ENCODE assay signal across 24 cellular contexts in genomic region chrX:48516285-48516684, GRCh38. TPM values are rescaled to one million over a fixed set of nuclear protein-coding genes. Genes with fewer than 3 reads are reported as not detected.
A peak's percentile ranks its signal among the peaks of the same experiment; 100 is the strongest.
DNase-seq lines count a peak whose midpoint lies in the region; ATAC-seq, FAIRE-seq and TF ChIP-seq lines count a peak whose summit lies in the region.
"Had no signal": no experiment of that assay in that cellular context is flagged by ENCODE, and none has a peak within 500 bp of the region (broad histone marks: within the 10 kb centered on the region; RNA-seq: fewer than 3 reads in every experiment).

No MANE protein-coding gene starts in this region.

- H3K4me3 ChIP-seq in astrocyte (ENCODE audit: insufficient read depth, low read depth, low read length) (no peak overlapping the region), right cardiac atrium (ENCODE audit: low read length) (no peak overlapping the region)
- H3K4me3 ChIP-seq: BLaER1 had no signal

- H3K9me3 ChIP-seq in astrocyte (ENCODE audit: insufficient read depth, low read depth, low read length) (no peaks in the 10 kb centered on the region), right cardiac atrium (ENCODE audit: control insufficient read depth, low read length) (no peaks in the 10 kb centered on the region)
- H3K9me3 ChIP-seq: BLaER1 had no signal

- H3K4me3 Mint-ChIP-seq in activated CD8-positive, alpha-beta T cell treated with anti-CD3 and anti-CD28 coated beads, Interleukin-2, amount 10 ng/mL, durations not matched to agents 7 days and 5 days, result no peak overlapping the region
- H3K4me3 Mint-ChIP-seq in activated CD8-positive, alpha-beta T cell treated with anti-CD3 and anti-CD28 coated beads for 36 hours, result no peak overlapping the region
- H3K4me3 Mint-ChIP-seq in astrocyte (ENCODE audit: unreplicated experiment), result no peak overlapping the region
- H3K4me3 Mint-ChIP-seq: CD4-positive, CD25-positive, alpha-beta regulatory T cell had no signal

- H3K4me1 Mint-ChIP-seq in activated CD8-positive, alpha-beta T cell treated with anti-CD3 and anti-CD28 coated beads, Interleukin-2, amount 10 ng/mL, durations not matched to agents 7 days and 5 days (ENCODE audit: low read depth), result peaks cover 47% of the 10 kb centered on the region
- H3K4me1 Mint-ChIP-seq in activated CD8-positive, alpha-beta T cell treated with anti-CD3 and anti-CD28 coated beads for 36 hours (ENCODE audit: low read depth), result peaks cover 35% of the 10 kb centered on the region
- H3K4me1 Mint-ChIP-seq in astrocyte (ENCODE audit: low read depth, unreplicated experiment), result no peaks in the 10 kb centered on the region

- no peaks in the 10 kb centered on the region for H4K20me1 ChIP-seq in astrocyte (ENCODE audit: insufficient read depth, low read length)
- H4K20me1 ChIP-seq: BLaER1 had no signal

- CTCF ChIA-PET in activated CD8-positive, alpha-beta T cell treated with anti-CD3 and anti-CD28 coated beads, Interleukin-2, amount 10 ng/mL, durations not matched to agents 7 days and 5 days (lab: Charles Lee), result no interaction called here
- CTCF ChIA-PET in activated CD8-positive, alpha-beta T cell treated with anti-CD3 and anti-CD28 coated beads for 36 hours (lab: Charles Lee), result no interaction called here
- CTCF ChIA-PET in RWPE1 (lab: Yijun Ruan, JAX), result no interaction called here

- H3K27me3 Mint-ChIP-seq in activated CD8-positive, alpha-beta T cell treated with anti-CD3 and anti-CD28 coated beads, Interleukin-2, amount 10 ng/mL, durations not matched to agents 7 days and 5 days (ENCODE audit: low read depth), result no peaks in the 10 kb centered on the region
- no peaks in the 10 kb centered on the region for H3K27me3 Mint-ChIP-seq in activated CD8-positive, alpha-beta T cell treated with anti-CD3 and anti-CD28 coated beads for 36 hours
- H3K27me3 Mint-ChIP-seq in astrocyte (ENCODE audit: low read depth, unreplicated experiment), result no peaks in the 10 kb centered on the region
- H3K27me3 Mint-ChIP-seq: CD4-positive, CD25-positive, alpha-beta regulatory T cell had no signal

- H3K79me2 ChIP-seq in astrocyte (ENCODE audit: insufficient read depth, low read length), result no peaks in the 10 kb centered on the region

- H3K36me3 ChIP-seq in astrocyte (ENCODE audit: insufficient read depth, low read length), result peaks cover 5% of the 10 kb centered on the region

- intact Hi-C loops in activated CD8-positive, alpha-beta T cell treated with anti-CD3 and anti-CD28 coated beads for 36 hours (cut with micrococcal nuclease), result no loop called here
- intact Hi-C loops in right cardiac atrium (cut with DNase I), result no loop called here

- POLR2A ChIA-PET in activated CD8-positive, alpha-beta T cell treated with anti-CD3 and anti-CD28 coated beads, Interleukin-2, amount 10 ng/mL, durations not matched to agents 7 days and 5 days (lab: Charles Lee), result no interaction called here
- POLR2A ChIA-PET in activated CD8-positive, alpha-beta T cell treated with anti-CD3 and anti-CD28 coated beads for 36 hours (lab: Charles Lee), result no interaction called here
- POLR2A ChIA-PET in RWPE1 (lab: Yijun Ruan, JAX; ENCODE audit: low non-redundant PET), result no interaction called here

- H3K4me2 ChIP-seq in astrocyte (ENCODE audit: low read length), result no peak overlapping the region
- H3K4me2 ChIP-seq: BLaER1, KMS-11 had no signal

- DNase-seq in activated CD8-positive, alpha-beta T cell treated with anti-CD3 and anti-CD28 coated beads, Interleukin-2, amount 10 ng/mL, durations not matched to agents 7 days and 5 days, result no peak
- no peak for DNase-seq in activated CD8-positive, alpha-beta T cell treated with anti-CD3 and anti-CD28 coated beads for 36 hours
- DNase-seq in RWPE1 (ENCODE audit: low spot score) (no peak), astrocyte (ENCODE audit: low read depth) (no peak), right cardiac atrium (no peak), iPS-NIHi11 (ENCODE audit: low spot score) (no peak)
- DNase-seq: CD4-positive, CD25-positive, alpha-beta regulatory T cell; DMS153; DND-41; MM.1S; NCI-H1694; NCI-H2029 treated with DMSO at 0.1 percent for 48 hours; NCI-H446 treated with DMSO at 0.1 percent for 48 hours; NCI-H526; RPMI8226; SIG-M5 had no signal

- no peak overlapping the region for H2AFZ ChIP-seq in astrocyte (ENCODE audit: low read depth, low read length)

- H3K27ac ChIP-seq in RWPE1 (peak overlapping the region; percentile 24; the same call in 1 of the 2 replicates), astrocyte (ENCODE audit: low read depth, low read length) (no peak overlapping the region), right cardiac atrium (ENCODE audit: low read length) (peak overlapping the region; percentile 15)
- H3K27ac ChIP-seq: BLaER1, HL-60, KMS-11 had no signal

- H3K27me3 ChIP-seq in astrocyte (ENCODE audit: insufficient read depth, low read length), result no peaks in the 10 kb centered on the region
- H3K27me3 ChIP-seq in right cardiac atrium (ENCODE audit: control insufficient read depth, insufficient read depth), result no peaks in the 10 kb centered on the region

- no peaks in the 10 kb centered on the region for H3K9me3 Mint-ChIP-seq in activated CD8-positive, alpha-beta T cell treated with anti-CD3 and anti-CD28 coated beads, Interleukin-2, amount 10 ng/mL, durations not matched to agents 7 days and 5 days (ENCODE audit: insufficient read depth)
- H3K9me3 Mint-ChIP-seq in activated CD8-positive, alpha-beta T cell treated with anti-CD3 and anti-CD28 coated beads for 36 hours, result no peaks in the 10 kb centered on the region
- no peaks in the 10 kb centered on the region for H3K9me3 Mint-ChIP-seq in astrocyte (ENCODE audit: unreplicated experiment)
- H3K9me3 Mint-ChIP-seq: CD4-positive, CD25-positive, alpha-beta regulatory T cell; IgD-negative memory B cell had no signal

- no peak for ATAC-seq in activated CD8-positive, alpha-beta T cell treated with anti-CD3 and anti-CD28 coated beads, Interleukin-2, amount 10 ng/mL, durations not matched to agents 7 days and 5 days
- no peak for ATAC-seq in activated CD8-positive, alpha-beta T cell treated with anti-CD3 and anti-CD28 coated beads for 36 hours
- ATAC-seq in right cardiac atrium, result no peak
- ATAC-seq in GM21825 (IDR thresholded peaks at IDR 0.05; ENCODE audit: unreplicated experiment), result no peak
- ATAC-seq: HCT116 had no signal

- H3K27ac Mint-ChIP-seq in activated CD8-positive, alpha-beta T cell treated with anti-CD3 and anti-CD28 coated beads, Interleukin-2, amount 10 ng/mL, durations not matched to agents 7 days and 5 days, result peak overlapping the region; percentile 48
- H3K27ac Mint-ChIP-seq in activated CD8-positive, alpha-beta T cell treated with anti-CD3 and anti-CD28 coated beads for 36 hours, result no peak overlapping the region
- H3K27ac Mint-ChIP-seq in astrocyte (ENCODE audit: unreplicated experiment), result no peak overlapping the region
- H3K27ac Mint-ChIP-seq: CD4-positive, CD25-positive, alpha-beta regulatory T cell had no signal

- 64% methylated on average over 10 of the region's 10 CpGs for WGBS in right cardiac atrium

- H3K36me3 Mint-ChIP-seq in activated CD8-positive, alpha-beta T cell treated with anti-CD3 and anti-CD28 coated beads, Interleukin-2, amount 10 ng/mL, durations not matched to agents 7 days and 5 days (ENCODE audit: low read depth), result peaks cover 33% of the 10 kb centered on the region
- H3K36me3 Mint-ChIP-seq in activated CD8-positive, alpha-beta T cell treated with anti-CD3 and anti-CD28 coated beads for 36 hours (ENCODE audit: low read depth), result no peaks in the 10 kb centered on the region
- H3K36me3 Mint-ChIP-seq in astrocyte (ENCODE audit: low read depth, unreplicated experiment), result peaks cover 9% of the 10 kb centered on the region
- H3K36me3 Mint-ChIP-seq: IgD-negative memory B cell had no signal

- H3K4me1 ChIP-seq in astrocyte (ENCODE audit: insufficient read depth, low read length) (peaks cover 2% of the 10 kb centered on the region), right cardiac atrium (ENCODE audit: control insufficient read depth, insufficient read depth, low read length) (no peaks in the 10 kb centered on the region)

- no peak overlapping the region for H3K9ac ChIP-seq in astrocyte (ENCODE audit: low read length)
- H3K9ac ChIP-seq: BLaER1, KMS-11 had no signal

- peak; percentile 5 for FAIRE-seq in astrocyte (lab: Jason Lieb, UNC)
- FAIRE-seq: A204.1, GM12892 had no signal

- no peak for TF ChIP-seq CTCF in activated CD8-positive, alpha-beta T cell treated with anti-CD3 and anti-CD28 coated beads for 36 hours (IDR thresholded peaks at IDR 0.05)
- no peak for TF ChIP-seq CTCF in RWPE1 (conservative IDR thresholded peaks at IDR 0.05; ENCODE audit: low read depth)
- no peak for TF ChIP-seq CTCF in astrocyte (IDR thresholded peaks at IDR 0.05; ENCODE audit: insufficient read depth, low read depth, low read length)

RNA-seq across cellular contexts. Expression of gene EBP, which starts 5.3 kb away (rescaled TPM):
- 100 to 1,000 TPM; 338 to 344 TPM for total RNA-seq in activated CD8-positive, alpha-beta T cell treated with anti-CD3 and anti-CD28 coated beads, Interleukin-2, amount 10 ng/mL, durations not matched to agents 7 days and 5 days
- total RNA-seq in activated CD8-positive, alpha-beta T cell treated with anti-CD3 and anti-CD28 coated beads for 36 hours, result 100 to 1,000 TPM; 159 to 164 TPM
- total RNA-seq in astrocyte (50.0 and 66.0 TPM in 2 replicates), right cardiac atrium (10 to 100 TPM; 74.8 to 93.4 (median 83.0) TPM)
- 118 TPM for polyA plus RNA-seq in right cardiac atrium

RNA-seq across cellular contexts. Expression of gene PORCN, which starts 7.5 kb away (rescaled TPM):
- 10 to 100 TPM; 19.4 to 22.7 TPM for total RNA-seq in activated CD8-positive, alpha-beta T cell treated with anti-CD3 and anti-CD28 coated beads, Interleukin-2, amount 10 ng/mL, durations not matched to agents 7 days and 5 days
- 10 to 100 TPM; 13.9 to 16.9 TPM for total RNA-seq in activated CD8-positive, alpha-beta T cell treated with anti-CD3 and anti-CD28 coated beads for 36 hours
- total RNA-seq in astrocyte (30.3 and 30.5 TPM in 2 replicates), right cardiac atrium (10 to 100 TPM; 16.1 to 22.3 (median 19.8) TPM)
- 14.0 TPM for polyA plus RNA-seq in right cardiac atrium

RNA-seq across cellular contexts. Expression of gene TBC1D25, which starts 23.2 kb away (rescaled TPM):
- 10 to 100 TPM; 16.2 to 16.7 TPM for total RNA-seq in activated CD8-positive, alpha-beta T cell treated with anti-CD3 and anti-CD28 coated beads, Interleukin-2, amount 10 ng/mL, durations not matched to agents 7 days and 5 days
- 10 to 100 TPM; 11.4 to 11.9 TPM for total RNA-seq in activated CD8-positive, alpha-beta T cell treated with anti-CD3 and anti-CD28 coated beads for 36 hours
- 13.1 and 13.6 TPM in 2 replicates for total RNA-seq in astrocyte
- total RNA-seq in right cardiac atrium, result 10 to 100 TPM; 16.9 to 22.4 (median 18.5) TPM
- polyA plus RNA-seq in right cardiac atrium, result 8.0 TPM

RNA-seq across cellular contexts. Expression of gene FTSJ1, which starts 40.3 kb away (rescaled TPM):
- total RNA-seq in activated CD8-positive, alpha-beta T cell treated with anti-CD3 and anti-CD28 coated beads, Interleukin-2, amount 10 ng/mL, durations not matched to agents 7 days and 5 days, result 10 to 100 TPM; 64.9 to 72.0 TPM
- 10 to 100 TPM; 73.3 to 82.9 TPM for total RNA-seq in activated CD8-positive, alpha-beta T cell treated with anti-CD3 and anti-CD28 coated beads for 36 hours
- total RNA-seq in astrocyte (64.4 and 73.5 TPM in 2 replicates), right cardiac atrium (10 to 100 TPM; 19.9 to 25.5 (median 21.8) TPM)
- polyA plus RNA-seq in right cardiac atrium, result 20.0 TPM

RNA-seq across cellular contexts. Expression of gene SLC38A5, which starts 46.2 kb away (rescaled TPM):
- 10 to 100 TPM; 86.0 to 88.0 TPM for total RNA-seq in activated CD8-positive, alpha-beta T cell treated with anti-CD3 and anti-CD28 coated beads, Interleukin-2, amount 10 ng/mL, durations not matched to agents 7 days and 5 days
- 10 to 100 TPM; 82.1 to 92.6 TPM for total RNA-seq in activated CD8-positive, alpha-beta T cell treated with anti-CD3 and anti-CD28 coated beads for 36 hours
- 36.0 and 51.6 TPM in 2 replicates for total RNA-seq in astrocyte
- 1 to 10 TPM in 3 of 4 donors, under 1 TPM in 1; 0.41 to 6.5 (median 3.7) TPM for total RNA-seq in right cardiac atrium
- polyA plus RNA-seq in right cardiac atrium, result 3.0 TPM
